In genomic region chr19:29665215-29665825, GRCh38 we compare ENCODE assay signal across 8 cellular contexts. TPM values are rescaled to one million over a fixed set of nuclear protein-coding genes. Genes with fewer than 3 reads are reported as not detected.
DNase-seq lines count a peak whose midpoint lies in the region; ATAC-seq and TF ChIP-seq lines count a peak whose summit lies in the region.

Gene PLEKHF1 (plus strand): TSS chr19:29665461. CDS start chr19:29673840, 8,379 bp downstream.

- BruUV-seq in OCI-LY7 (replicated peaks; lab: Mats Ljungman, UMichigan) = no TSS peak

- peak within 1 kb of the TSS; percentile 90 for H2AFZ ChIP-seq in OCI-LY7 (ENCODE audit: low read length)

- intact Hi-C loops in OCI-LY7 (cut with micrococcal nuclease; ENCODE audit: unreplicated experiment) = loop anchor here (2.0 kb wide), 2 partner anchors 51 to 55 kb away; no protein-coding TSS in a partner anchor

- H3K4me1 ChIP-seq in OCI-LY7 (ENCODE audit: insufficient read depth, low read length, poor library complexity, severe bottlenecking) = peaks cover 30% of the 10 kb centered on the region
- H3K4me1 ChIP-seq in mucosa of rectum (ENCODE audit: control insufficient read depth in 2 of 2, insufficient read depth in 2 of 2, low read length in 2 of 2) = peaks cover 22 to 26% of the 10 kb centered on the region in 2 donors

- CTCF ChIA-PET in OCI-LY7 (lab: Charles Lee; ENCODE audit: unreplicated experiment) = interaction anchor here (0.7 to 2.2 kb wide), 4 partner anchors 51 to 55 kb away, joined by 3 to 6 read pairs (median 3); no protein-coding TSS in a partner anchor

- no peaks in the 10 kb centered on the region for H4K20me1 ChIP-seq in OCI-LY7 (ENCODE audit: insufficient read depth, low read length)

- no peaks in the 10 kb centered on the region for H3K9me2 ChIP-seq in OCI-LY7 (ENCODE audit: insufficient read depth, low read length)

- H3K4me3 ChIP-seq in OCI-LY7 (ENCODE audit: low read depth, low read length, poor library complexity, severe bottlenecking) (peak within 1 kb of the TSS; percentile 86), epithelial cell of proximal tubule (ENCODE audit: low read depth, low read length) (peak within 1 kb of the TSS; percentile 79), mucosa of rectum (ENCODE audit: low read length in 2 of 2) (peak within 1 kb of the TSS; percentile 70 to 72)

- ATAC-seq in GM19395 (IDR thresholded peaks at IDR 0.05; ENCODE audit: unreplicated experiment) (peak; percentile 79), HG03520 (IDR thresholded peaks at IDR 0.05; ENCODE audit: unreplicated experiment) (peak; percentile 75)

- H3K4me2 ChIP-seq in OCI-LY7 (ENCODE audit: low read length) = peak within 1 kb of the TSS; percentile 96

- peak within 1 kb of the TSS; percentile 68 to 79 for H3K9ac ChIP-seq in mucosa of rectum (ENCODE audit: low read depth in 1 of 2, low read length in 2 of 2)

- H3K27ac ChIP-seq in OCI-LY7 (ENCODE audit: low read depth, low read length, poor library complexity, severe bottlenecking) (no peak within 1 kb of the TSS), mucosa of rectum (ENCODE audit: low read depth in 2 of 2, low read length in 2 of 2) (peak within 1 kb of the TSS; percentile 71 to 77)

- H3K9me3 ChIP-seq in OCI-LY7 (ENCODE audit: low read length) (no peaks in the 10 kb centered on the region), mucosa of rectum (ENCODE audit: control insufficient read depth in 2 of 2, low read length in 2 of 2) (no peaks in the 10 kb centered on the region)

- no peaks in the 10 kb centered on the region for H3K79me2 ChIP-seq in OCI-LY7 (ENCODE audit: insufficient read depth, low read depth, low read length)

- DNase-seq in COLO829 (ENCODE audit: low spot score) = peak; percentile 60
- peak; percentile 88 for DNase-seq in OCI-LY7 (ENCODE audit: low spot score)
- peak; percentile 76 for DNase-seq in activated T-cell treated with anti-CD3 and anti-CD28 coated beads for 4 hours
- DNase-seq in epithelial cell of proximal tubule (ENCODE audit: low read depth) = no peak
- DNase-seq in stimulated activated CD8-positive, alpha-beta memory T cell treated with anti-CD3 and anti-CD28 coated beads, Interleukin-4, amount 100 ng/mL, for 48 hours = peak; percentile 93

- POLR2A ChIA-PET in OCI-LY7 (lab: Charles Lee) = interaction anchor here (0.8 kb wide), 2 partner anchors 12 to 50 kb away, joined by 5 to 9 read pairs; no protein-coding TSS in a partner anchor

- H3K36me3 ChIP-seq in OCI-LY7 (ENCODE audit: insufficient read depth, low read length) (no peaks in the 10 kb centered on the region), mucosa of rectum (ENCODE audit: control insufficient read depth in 2 of 2, insufficient read depth in 2 of 2, low read length in 2 of 2) (no peaks in the 10 kb centered on the region)

- H3K27me3 ChIP-seq in mucosa of rectum (ENCODE audit: control insufficient read depth in 2 of 2, insufficient read depth in 2 of 2, low read length in 2 of 2) = peaks cover 0 to 3% of the 10 kb centered on the region in 2 donors

- TF ChIP-seq CTCF in OCI-LY7 (conservative IDR thresholded peaks at IDR 0.05; ENCODE audit: low read length) (no peak), epithelial cell of proximal tubule (conservative IDR thresholded peaks at IDR 0.05; ENCODE audit: low read depth, low read length) (no peak)

RNA-seq across cellular contexts. Expression of gene PLEKHF1, which starts in this region (rescaled TPM):
- total RNA-seq in OCI-LY7 (2014; rRNA removed; shearing (Covaris generic)) = 7.0 TPM in 2 replicates
- total RNA-seq in OCI-LY7 (2022) (4.5 and 5.0 TPM in 2 replicates), epithelial cell of proximal tubule (10.4 and 16.3 TPM in 2 replicates)
